Comparison of ENCODE assay signal across 1 cellular context in genomic region chr7:30134523-30135270, GRCh38.
TF ChIP-seq lines count a peak whose summit lies in the region.

Gene MTURN, plus strand, starts transcription at chr7:30134986. Its CDS starts 151 bp downstream, at chr7:30135137.

TF ChIP-seq in WTC11, 78 proteins besides CTCF, POLR2A, EP300 and RAD21 (continued from another document):
- no peak for TF ChIP-seq ZNF532 (CRISPR knock-in tag; IDR thresholded peaks at IDR 0.05; ENCODE audit: borderline replicate concordance)
